Comparison of ENCODE assay signal across 9 cellular contexts in genomic region chr10:100637785-100638184, GRCh38.
DNase-seq lines count a peak whose midpoint lies in the region; ATAC-seq, FAIRE-seq and TF ChIP-seq lines count a peak whose summit lies in the region.
"Had no signal": no experiment of that assay in that cellular context is flagged by ENCODE, and none has a peak within 500 bp of the region (broad histone marks: within the 10 kb centered on the region; RNA-seq: fewer than 3 reads in every experiment).

No MANE protein-coding gene starts in this region.

- no peak overlapping the region for H3K23ac ChIP-seq in IMR-90 (ENCODE audit: low read depth, low read length)

- H2AFZ ChIP-seq in IMR-90 (replicated peaks; ENCODE audit: low read length, poor library complexity) = peak overlapping the region; percentile 32
- H2AFZ ChIP-seq in GM12878 (ENCODE audit: control insufficient read depth, low read depth, low read length) = no peak overlapping the region

- H2BK120ac ChIP-seq in IMR-90 (ENCODE audit: low read depth, low read length) = no peak overlapping the region

- H3K27me3 ChIP-seq in IMR-90 (ENCODE audit: control insufficient read depth, insufficient read depth, low read length) (peaks cover 28% of the 10 kb centered on the region), GM12878 (replicated peaks in 1 of 2; ENCODE audit: control insufficient read depth in 2 of 2, insufficient read depth in 2 of 2, low read length in 1 of 2) (peaks cover 2 to 3% of the 10 kb centered on the region in 2 experiments; a peak in 2 of 4 replicates)

- H4K20me1 ChIP-seq in IMR-90 (ENCODE audit: insufficient read depth, low read length) (no peaks in the 10 kb centered on the region), GM12878 (ENCODE audit: control insufficient read depth, insufficient read depth) (no peaks in the 10 kb centered on the region)

- WGBS in IMR-90 (ENCODE audit: extremely low coverage in 2 of 2, insufficient read length in 1 of 2), 2 experiments = 17% methylated on average over 3 of the region's 9 CpGs; no CpG with 5 or more reads in 1 of the 2 experiments
- 29% methylated on average over 9 of the region's 9 CpGs for WGBS in GM12878 (ENCODE audit: insufficient coverage, insufficient replicate concordance, low lambda C conversion rate, missing lambda C conversion rate)

- FAIRE-seq in GM12878 (lab: Jason Lieb, UNC) (no peak), D721Med (lab: Jason Lieb, UNC) (no peak)
- FAIRE-seq: A204.1 had no signal

- no peak overlapping the region for H2AK5ac ChIP-seq in IMR-90 (ENCODE audit: low read depth, low read length)

- peak; percentile 35; the same call in 1 of the 2 replicates for TF ChIP-seq CTCF in IMR-90 (conservative IDR thresholded peaks at IDR 0.05; ENCODE audit: low read depth, low read length)
- peak; percentile 5 to 46 (median 32); a peak in 2 of 6 replicates for TF ChIP-seq CTCF in GM12878 (IDR thresholded peaks at IDR 0.05 in 2 of 3, conservative IDR thresholded peaks at IDR 0.05 in 1 of 3; ENCODE audit: control insufficient read depth in 2 of 3, extremely low read depth in 1 of 3, insufficient read depth in 1 of 3, low read depth in 3 of 3, low read length in 3 of 3)
- TF ChIP-seq CTCF in nephron progenitor cell (IDR thresholded peaks at IDR 0.05) = peak; percentile 83
- no peak for TF ChIP-seq CTCF in D721Med (IDR thresholded peaks at IDR 0.05; ENCODE audit: insufficient read depth, missing control alignments)

- TF ChIP-seq RAD21 in IMR-90 (IDR thresholded peaks at IDR 0.05; ENCODE audit: low read length) = peak; percentile 9; the same call in 1 of the 2 replicates
- no peak for TF ChIP-seq RAD21 in GM12878 (IDR thresholded peaks at IDR 0.05; ENCODE audit: insufficient read depth, low read depth, low read length)

- H4K8ac ChIP-seq in IMR-90 (ENCODE audit: low read depth in 2 of 2, low read length in 2 of 2) = no peak overlapping the region

- H3K36me3 ChIP-seq in IMR-90 (ENCODE audit: control insufficient read depth, insufficient read depth, low read length) (no peaks in the 10 kb centered on the region), GM12878 (ENCODE audit: control insufficient read depth in 2 of 2, insufficient read depth in 2 of 2, low read length in 1 of 2) (no peaks in the 10 kb centered on the region)

- intact Hi-C loops in IMR-90 (cut with micrococcal nuclease) (no loop called here), GM12878 (cut with micrococcal nuclease; ENCODE audit: unreplicated experiment) (no loop called here)

- no peak overlapping the region for H2BK5ac ChIP-seq in IMR-90 (ENCODE audit: low read depth, low read length, poor library complexity, severe bottlenecking)

- no peak overlapping the region for H2BK15ac ChIP-seq in IMR-90 (ENCODE audit: low read depth, low read length)

- RAD21 ChIA-PET in GM12878 (lab: Charles Lee; ENCODE audit: unreplicated experiment) = no interaction called here

- H3K9me3 Mint-ChIP-seq in nephron progenitor cell = no peaks in the 10 kb centered on the region

- CTCF ChIA-PET in IMR-90 (lab: Yijun Ruan, JAX) (no interaction called here), GM12878 (lab: Yijun Ruan, JAX) (no interaction called here)

- H3K4me1 Mint-ChIP-seq in nephron progenitor cell = peaks cover 46% of the 10 kb centered on the region

- H3K9me1 ChIP-seq in IMR-90 (ENCODE audit: insufficient read depth, low read length) = no peaks in the 10 kb centered on the region

- H3K79me1 ChIP-seq in IMR-90 (ENCODE audit: low read depth in 1 of 2, low read length in 2 of 2) = no peaks in the 10 kb centered on the region

- TF ChIP-seq POLR2A in IMR-90 (IDR thresholded peaks at IDR 0.05; ENCODE audit: low read depth, low read length) (no peak), GM12878 (IDR thresholded peaks at IDR 0.05; ENCODE audit: low read depth, low read length) (no peak)

- POLR2A ChIA-PET in IMR-90 (lab: Charles Lee; ENCODE audit: unreplicated experiment) = no interaction called here
- POLR2A ChIA-PET in GM12878 (lab: Charles Lee) = no interaction called here

- no peak overlapping the region for H3K4me2 ChIP-seq in IMR-90 (ENCODE audit: low read depth, low read length)
- H3K4me2 ChIP-seq in GM12878 (ENCODE audit: control insufficient read depth, insufficient read depth) = no peak overlapping the region

- in situ Hi-C loops in IMR-90 (cut with MboI; ENCODE audit: low sequenced_read_pairs) = no loop called here
- in situ Hi-C loops in GM12878 (cut with MboI) = no loop called here

- no peaks in the 10 kb centered on the region for H3K4me1 ChIP-seq in IMR-90 (ENCODE audit: control insufficient read depth, insufficient read depth, low read length)
- H3K4me1 ChIP-seq in GM12878 (ENCODE audit: control insufficient read depth, insufficient read depth, low read length) = no peaks in the 10 kb centered on the region

- H3K18ac ChIP-seq in IMR-90 (ENCODE audit: low read depth, low read length) = no peak overlapping the region

- H3K4ac ChIP-seq in IMR-90 (ENCODE audit: low read depth, low read length) = no peak overlapping the region

- H2AK9ac ChIP-seq in IMR-90 (replicated peaks; ENCODE audit: low read depth, low read length, poor library complexity) = no peak overlapping the region

- BruUV-seq in IMR-90 (replicated peaks; lab: Mats Ljungman, UMichigan) (no TSS peak), GM12878 (replicated peaks; lab: Mats Ljungman, UMichigan) (no TSS peak)

- H3K27me3 Mint-ChIP-seq in nephron progenitor cell (ENCODE audit: low read depth, poor library complexity) = peaks cover 10% of the 10 kb centered on the region

- H3K9me3 ChIP-seq in IMR-90 (ENCODE audit: control insufficient read depth, insufficient read depth, low read length) = no peaks in the 10 kb centered on the region
- H3K9me3 ChIP-seq in GM12878 (replicated peaks; ENCODE audit: control insufficient read depth, insufficient read depth, low read length) = no peaks in the 10 kb centered on the region

- DNase-seq in DMS 273 (lab: John Stamatoyannopoulos, UW; ENCODE audit: unreplicated experiment) (peak; percentile 37), DMS 273 treated with DMSO at 0.1 percent for 48 hours (lab: John Stamatoyannopoulos, UW) (no peak), IMR-90 (no peak), GM12878 (ENCODE audit: low read depth, low spot score) (no peak), nephron progenitor cell (peak; percentile 81), NCI-H2107 treated with DMSO at 0.1 percent for 48 hours (lab: John Stamatoyannopoulos, UW; ENCODE audit: unreplicated experiment) (no peak), D721Med (ENCODE audit: insufficient read length, low spot score) (no peak)

- dilution Hi-C loops in IMR-90 (cut with HindIII; ENCODE audit: low sequenced_read_pairs, unreplicated experiment) = no loop called here

- SMC1A ChIA-PET in GM12878 (lab: Charles Lee; ENCODE audit: uncharacterized antibody, unreplicated experiment) = no interaction called here

- H3K4me3 ChIP-seq in IMR-90 (ENCODE audit: insufficient read depth, low read depth, low read length) (no peak overlapping the region), GM12878 (no peak overlapping the region)

- H3K9ac ChIP-seq in IMR-90 (ENCODE audit: low read depth, low read length) = no peak overlapping the region
- H3K9ac ChIP-seq in GM12878 (ENCODE audit: control insufficient read depth, insufficient read depth, low read length) = no peak overlapping the region

- no peaks in the 10 kb centered on the region for H3K36me3 Mint-ChIP-seq in nephron progenitor cell (ENCODE audit: low read depth)

- H3K56ac ChIP-seq in IMR-90 (ENCODE audit: extremely low read depth, insufficient read depth, low read length) = no peak overlapping the region

- H3K79me2 ChIP-seq in GM12878 (ENCODE audit: control insufficient read depth, insufficient read depth, low read length) = no peaks in the 10 kb centered on the region

- no peak for ATAC-seq in IMR-90 (ENCODE audit: low read depth)
- peak; percentile 80 for ATAC-seq in GM12878
- no peak for ATAC-seq in GM21529 (IDR thresholded peaks at IDR 0.05; ENCODE audit: unreplicated experiment)

- TF ChIP-seq EP300 in GM12878 (IDR thresholded peaks at IDR 0.05; ENCODE audit: borderline replicate concordance in 1 of 2, control insufficient read depth in 1 of 2, low read depth in 2 of 2, low read length in 2 of 2) = no peak

- no peak overlapping the region for H3K14ac ChIP-seq in IMR-90 (replicated peaks; ENCODE audit: low read depth, low read length)

- H3K27ac ChIP-seq in IMR-90 (ENCODE audit: insufficient read depth, low read length) (no peak overlapping the region), GM12878 (ENCODE audit: control insufficient read depth, insufficient read depth) (no peak overlapping the region)

- peak overlapping the region; percentile 69 for H3K4me3 Mint-ChIP-seq in nephron progenitor cell

- H2BK20ac ChIP-seq in IMR-90 (ENCODE audit: low read depth, low read length) = no peak overlapping the region

- no peak overlapping the region for H3K27ac Mint-ChIP-seq in nephron progenitor cell

- H4K5ac ChIP-seq in IMR-90 (ENCODE audit: low read depth, low read length) = no peak overlapping the region

- no peak overlapping the region for H4K91ac ChIP-seq in IMR-90 (ENCODE audit: insufficient read depth, low read depth, low read length)

TF ChIP-seq in IMR-90, 13 proteins besides CTCF, POLR2A, EP300 and RAD21:
- TF ChIP-seq BHLHE40 (IDR thresholded peaks at IDR 0.05; ENCODE audit: low read depth, low read length) (no peak), SMC3 (IDR thresholded peaks at IDR 0.05; ENCODE audit: low read depth, low read length) (peak; percentile 13; the same call in 1 of the 2 replicates)

TF ChIP-seq in GM12878, 131 proteins besides CTCF, POLR2A, EP300 and RAD21:
- TF ChIP-seq SMAD1 (IDR thresholded peaks at IDR 0.05; ENCODE audit: low read depth, partially characterized antibody) = no peak
- TF ChIP-seq SPI1 (IDR thresholded peaks at IDR 0.05; ENCODE audit: borderline replicate concordance, insufficient read depth, low read depth, low read length) = no peak
- TF ChIP-seq SP1 (IDR thresholded peaks at IDR 0.05; ENCODE audit: low read depth, low read length) = no peak

Comparison
In these comparisons a context has a peak if more than half of its experiments do, and no peak if none do; other contexts are left out.
1. DNase-seq: peak in DMS 273 (single experiment) and nephron progenitor cell (single experiment); none in DMS 273 treated with DMSO at 0.1 percent for 48 hours (single experiment), IMR-90 (single experiment), GM12878 (single experiment), NCI-H2107 treated with DMSO at 0.1 percent for 48 hours (single experiment) and D721Med (single experiment).